1 cellular context compared by ENCODE assay signal in genomic region chr4:123618606-123619005, GRCh38.
TF ChIP-seq lines count a peak whose summit lies in the region.

No MANE protein-coding gene starts in this region.

TF ChIP-seq in IMR-90, 13 proteins besides CTCF, POLR2A, EP300 and RAD21 (continued from another document):
- TF ChIP-seq ELK1 (IDR thresholded peaks at IDR 0.05; ENCODE audit: borderline replicate concordance, low read depth, low read length), result no peak
- no peak for TF ChIP-seq BHLHE40 (IDR thresholded peaks at IDR 0.05; ENCODE audit: low read depth, low read length)
